ENCODE assay signal across 28 cellular contexts in the genomic region with DNA sequence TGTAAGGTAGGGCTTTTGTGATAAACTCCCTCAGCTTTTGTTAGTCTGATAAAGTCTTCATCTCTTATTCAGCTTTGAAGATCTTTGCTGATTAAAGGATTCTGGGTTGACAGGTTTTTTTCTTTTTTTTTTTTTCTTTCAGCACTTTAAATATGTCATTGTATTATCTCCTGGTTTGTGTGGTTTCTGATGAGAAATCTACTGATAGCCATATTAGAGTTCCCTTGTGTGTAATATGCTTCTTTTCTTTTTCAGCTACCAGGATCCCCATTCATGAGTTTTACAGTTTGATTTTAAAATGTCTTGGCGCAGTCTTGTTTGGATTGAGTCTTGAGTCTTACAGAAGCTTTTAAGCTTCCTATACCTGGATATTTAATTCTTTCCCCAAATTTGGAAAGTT.
"Had no signal": no experiment of that assay in that cellular context is flagged by ENCODE, and none has a peak within 500 bp of the region (broad histone marks: within the 10 kb centered on the region; RNA-seq: fewer than 3 reads in every experiment).

No MANE protein-coding gene starts in this region.

- H3K27ac Mint-ChIP-seq: stimulated activated effector memory CD8-positive, alpha-beta T cell treated with anti-CD3 and anti-CD28 coated beads, Interleukin-12 subunit alpha, Interleukin-12 subunit beta, amount 100 ng/mL, for 72 hours; stimulated activated memory B cell treated with anti-CD40 and anti-IgM and Interleukin-4, amounts not matched to agents 10 μg/mL and 1 μg/mL and 100 μg/mL, for 72 hours; stimulated activated naive B cell treated with anti-CD40 and anti-IgM and Interleukin-4, amounts not matched to agents 10 μg/mL and 1 μg/mL and 100 μg/mL, for 72 hours; stimulated activated naive CD8-positive, alpha-beta T cell treated with anti-CD3 and anti-CD28 coated beads, Interleukin-15, Interleukin-2, amounts not matched to agents 100 ng/mL and 50 ng/mL, for 24 hours; type B pancreatic cell had no signal

- H3K27me3 ChIP-seq: stomach, suprapubic skin, testis, thyroid gland, tibial artery, tibial nerve, transverse colon, upper lobe of left lung, upper lobe of right lung, uterus, vagina had no signal

- H3K4me1 Mint-ChIP-seq: stimulated activated effector memory CD8-positive, alpha-beta T cell treated with anti-CD3 and anti-CD28 coated beads, Interleukin-12 subunit alpha, Interleukin-12 subunit beta, amount 100 ng/mL, for 72 hours; stimulated activated memory B cell treated with anti-CD40 and anti-IgM and Interleukin-4, amounts not matched to agents 10 μg/mL and 1 μg/mL and 100 μg/mL, for 72 hours; stimulated activated naive B cell treated with anti-CD40 and anti-IgM and Interleukin-4, amounts not matched to agents 10 μg/mL and 1 μg/mL and 100 μg/mL, for 72 hours; stimulated activated naive CD8-positive, alpha-beta T cell treated with anti-CD3 and anti-CD28 coated beads, Interleukin-15, amount 100 ng/mL, for 72 hours had no signal

- H3K9me3 ChIP-seq: testis, thyroid gland, upper lobe of right lung had no signal

- H3K27ac ChIP-seq: stomach, suprapubic skin, testis, thoracic aorta, thyroid gland, tibial artery, tibial nerve, transverse colon, upper lobe of left lung, upper lobe of right lung, uterus, vagina had no signal

- H3K4me3 ChIP-seq: stomach, suprapubic skin, testis, thoracic aorta, thyroid gland, tibial artery, tibial nerve, transverse colon, upper lobe of left lung, upper lobe of right lung, uterus, vagina had no signal

- H3K36me3 Mint-ChIP-seq: stimulated activated effector memory CD8-positive, alpha-beta T cell treated with anti-CD3 and anti-CD28 coated beads, Interleukin-12 subunit alpha, Interleukin-12 subunit beta, amount 100 ng/mL, for 72 hours; stimulated activated memory B cell treated with anti-CD40 and anti-IgM and Interleukin-4, amounts not matched to agents 10 μg/mL and 1 μg/mL and 100 μg/mL, for 72 hours; type B pancreatic cell had no signal

- DNase-seq: stimulated activated CD4-positive, alpha-beta T cell treated with anti-CD3 and anti-CD28 coated beads, Interleukin-2, amount 100 ng/mL, for 48 hours; stimulated activated CD4-positive, alpha-beta T cell treated with anti-CD3 and anti-CD28 coated beads, Interleukin-4, amount 100 ng/mL, for 1 hour; stimulated activated CD4-positive, alpha-beta T cell treated with anti-CD3 and anti-CD28 coated beads, Interleukin-4, amount 100 ng/mL, for 24 hours; stimulated activated CD4-positive, alpha-beta T cell treated with anti-CD3 and anti-CD28 coated beads, Interleukin-4, amount 100 ng/mL, for 4 hours; stimulated activated CD8-positive, alpha-beta memory T cell treated with anti-CD3 and anti-CD28 coated beads, Interleukin-4, amount 100 ng/mL, for 48 hours; stimulated activated naive B cell treated with anti-CD40 and anti-IgM and Interleukin-4, amounts not matched to agents 10 μg/mL and 1 μg/mL and 100 μg/mL, for 72 hours; stimulated activated naive CD4-positive, alpha-beta T cell; stimulated activated naive CD4-positive, alpha-beta T cell treated with Interleukin-2 at 50 U/mL for 16 hours; stimulated activated naive CD8-positive, alpha-beta T cell treated with anti-CD3 and anti-CD28 coated beads, Interleukin-15, amount 100 ng/mL, for 72 hours; stimulated activated naive CD8-positive, alpha-beta T cell treated with anti-CD3 and anti-CD28 coated beads, Interleukin-15, Interleukin-2, amounts not matched to agents 100 U/mL and 50 U/mL, for 24 hours; stomach; substantia nigra; testis; thyroid gland; tibial artery; transverse colon; trophoblast cell; upper lobe of left lung; upper lobe of right lung; uterus had no signal

- H3K4me3 Mint-ChIP-seq: stimulated activated effector memory CD8-positive, alpha-beta T cell treated with anti-CD3 and anti-CD28 coated beads, Interleukin-12 subunit alpha, Interleukin-12 subunit beta, amount 100 ng/mL, for 72 hours; stimulated activated memory B cell treated with anti-CD40 and anti-IgM and Interleukin-4, amounts not matched to agents 10 μg/mL and 1 μg/mL and 100 μg/mL, for 72 hours; stimulated activated naive B cell treated with anti-CD40 and anti-IgM and Interleukin-4, amounts not matched to agents 10 μg/mL and 1 μg/mL and 100 μg/mL, for 72 hours; stimulated activated naive CD8-positive, alpha-beta T cell treated with anti-CD3 and anti-CD28 coated beads, Interleukin-15, amount 100 ng/mL, for 72 hours; stimulated activated naive CD8-positive, alpha-beta T cell treated with anti-CD3 and anti-CD28 coated beads, Interleukin-15, Interleukin-2, amounts not matched to agents 100 ng/mL and 50 ng/mL, for 24 hours; type B pancreatic cell had no signal

- H3K27me3 Mint-ChIP-seq: stimulated activated memory B cell treated with anti-CD40 and anti-IgM and Interleukin-4, amounts not matched to agents 10 μg/mL and 1 μg/mL and 100 μg/mL, for 72 hours; stimulated activated naive B cell treated with anti-CD40 and anti-IgM and Interleukin-4, amounts not matched to agents 10 μg/mL and 1 μg/mL and 100 μg/mL, for 72 hours; stimulated activated naive CD8-positive, alpha-beta T cell treated with anti-CD3 and anti-CD28 coated beads, Interleukin-15, amount 100 ng/mL, for 72 hours; stimulated activated naive CD8-positive, alpha-beta T cell treated with anti-CD3 and anti-CD28 coated beads, Interleukin-15, Interleukin-2, amounts not matched to agents 100 ng/mL and 50 ng/mL, for 24 hours; type B pancreatic cell had no signal

- H3K36me3 ChIP-seq: stomach, suprapubic skin, thoracic aorta, thyroid gland, tibial artery, tibial nerve, transverse colon, upper lobe of left lung, upper lobe of right lung, uterus, vagina had no signal

- ATAC-seq: stimulated activated effector memory CD8-positive, alpha-beta T cell treated with anti-CD3 and anti-CD28 coated beads, Interleukin-12 subunit alpha, Interleukin-12 subunit beta, amount 100 ng/mL, for 72 hours; stimulated activated memory B cell treated with anti-CD40 and anti-IgM and Interleukin-4, amounts not matched to agents 10 μg/mL and 1 μg/mL and 100 μg/mL, for 72 hours; stimulated activated naive B cell treated with anti-CD40 and anti-IgM and Interleukin-4, amounts not matched to agents 10 μg/mL and 1 μg/mL and 100 μg/mL, for 72 hours; stimulated activated naive CD8-positive, alpha-beta T cell treated with anti-CD3 and anti-CD28 coated beads, Interleukin-15, amount 100 ng/mL, for 72 hours; stimulated activated naive CD8-positive, alpha-beta T cell treated with anti-CD3 and anti-CD28 coated beads, Interleukin-15, Interleukin-2, amounts not matched to agents 100 U/mL and 50 U/mL, for 24 hours; upper lobe of right lung had no signal

- H3K4me1 ChIP-seq: stomach, suprapubic skin, testis, thyroid gland, tibial artery, tibial nerve, transverse colon, upper lobe of left lung, upper lobe of right lung, uterus, vagina had no signal
